ENCODE assay signal across 15 cellular contexts in genomic region chr4:91319869-91320268, GRCh38.
DNase-seq lines count a peak whose midpoint lies in the region; ATAC-seq and TF ChIP-seq lines count a peak whose summit lies in the region.
"Had no signal": no experiment of that assay in that cellular context is flagged by ENCODE, and none has a peak within 500 bp of the region (broad histone marks: within the 10 kb centered on the region; RNA-seq: fewer than 3 reads in every experiment).

No MANE protein-coding gene starts in this region.

- no peak for ATAC-seq in SK-N-SH treated with all-trans-retinoic acid at 6 μM for 48 hours
- ATAC-seq in foreskin keratinocyte, result peak; percentile 79
- no peak for ATAC-seq in HG03457 (IDR thresholded peaks at IDR 0.05; ENCODE audit: unreplicated experiment)
- ATAC-seq: A549, GM23338 had no signal

- H3K9ac ChIP-seq in SK-N-SH, result no peak overlapping the region

- H3K4me1 ChIP-seq in SK-N-SH (ENCODE audit: control insufficient read depth in 1 of 2, insufficient read depth in 2 of 2, low read depth in 1 of 2, low read length in 1 of 2) (no peaks in the 10 kb centered on the region), foreskin keratinocyte (no peaks in the 10 kb centered on the region), uterus (no peaks in the 10 kb centered on the region)
- H3K4me1 ChIP-seq: A549, BE2C had no signal

- no peak overlapping the region for H2AFZ ChIP-seq in SK-N-SH (ENCODE audit: low read depth)
- H2AFZ ChIP-seq: GM23338 had no signal

- no peak for TF ChIP-seq POLR2A in uterus (IDR thresholded peaks at IDR 0.05)

- DNase-seq in SK-N-SH (no peak), NCI-H748 (lab: John Stamatoyannopoulos, UW; ENCODE audit: unreplicated experiment) (peak; percentile 79), foreskin keratinocyte (peak; percentile 32 to 50), NCI-H128 (lab: John Stamatoyannopoulos, UW; ENCODE audit: unreplicated experiment) (no peak), uterus (no peak)
- DNase-seq: BE2C; CD4-positive, alpha-beta memory T cell; DND-41; GDM1; H7 had no signal

- no peak overlapping the region for H3K27ac ChIP-seq in SK-N-SH (ENCODE audit: low read depth in 2 of 2, low read length in 1 of 2)
- no peak overlapping the region for H3K27ac ChIP-seq in foreskin keratinocyte
- no peak overlapping the region for H3K27ac ChIP-seq in uterus
- H3K27ac ChIP-seq: A549, C4-2B had no signal

- H3K36me3 ChIP-seq in SK-N-SH (replicated peaks in 1 of 2; ENCODE audit: control insufficient read depth in 1 of 2, insufficient read depth in 2 of 2, low read length in 1 of 2) (no peaks in the 10 kb centered on the region), uterus (no peaks in the 10 kb centered on the region)
- H3K36me3 ChIP-seq: BE2C had no signal

- H3F3A ChIP-seq in SK-N-SH (replicated peaks; ENCODE audit: insufficient read depth), result peaks cover 5% of the 10 kb centered on the region

- H3K27me3 ChIP-seq in SK-N-SH (ENCODE audit: insufficient read depth), result no peaks in the 10 kb centered on the region
- H3K27me3 ChIP-seq in foreskin keratinocyte, result no peaks in the 10 kb centered on the region
- H3K27me3 ChIP-seq in uterus, result no peaks in the 10 kb centered on the region
- H3K27me3 ChIP-seq: BE2C had no signal

- intact Hi-C loops in uterus (cut with DNase I; ENCODE audit: low total_unique reads), result no loop called here

- WGBS in SK-N-SH (ENCODE audit: low lambda C conversion rate), result 73% methylated on average over 3 of the region's 3 CpGs

- no peak overlapping the region for H3K4me2 ChIP-seq in SK-N-SH
- H3K4me2 ChIP-seq: A549, GM23338 had no signal

- H3K9me2 ChIP-seq in SK-N-SH, result no peaks in the 10 kb centered on the region

- no peak for TF ChIP-seq CTCF in SK-N-SH (IDR thresholded peaks at IDR 0.05)
- no peak for TF ChIP-seq CTCF in foreskin keratinocyte (conservative IDR thresholded peaks at IDR 0.05)
- no peak for TF ChIP-seq CTCF in uterus (IDR thresholded peaks at IDR 0.05)

- TF ChIP-seq RAD21 in SK-N-SH (IDR thresholded peaks at IDR 0.05; ENCODE audit: low read length), result no peak

- H3K4me3 ChIP-seq in SK-N-SH (ENCODE audit: low read depth in 2 of 2, low read length in 1 of 2) (no peak overlapping the region), uterus (no peak overlapping the region)
- H3K4me3 ChIP-seq: A549, GM23338 had no signal

- TF ChIP-seq EP300 in SK-N-SH (IDR thresholded peaks at IDR 0.05; ENCODE audit: borderline replicate concordance in 1 of 2, low read depth in 1 of 2, low read length in 1 of 2), result no peak

- H3K79me2 ChIP-seq in SK-N-SH (ENCODE audit: insufficient read depth), result no peaks in the 10 kb centered on the region

- CTCF ChIA-PET in SK-N-SH (lab: Yijun Ruan, JAX), result interaction anchor here (1.1 kb wide), 1 partner anchor 41 kb away, joined by 3 read pairs; no protein-coding TSS in a partner anchor

- POLR2A ChIA-PET in SK-N-SH (lab: Yijun Ruan, JAX), result no interaction called here

- no peaks in the 10 kb centered on the region for H4K20me1 ChIP-seq in SK-N-SH (ENCODE audit: insufficient read depth)

- H3K9me3 ChIP-seq in SK-N-SH (no peaks in the 10 kb centered on the region), uterus (no peaks in the 10 kb centered on the region)
- H3K9me3 ChIP-seq: A549, BE2C had no signal

TF ChIP-seq in SK-N-SH, 30 proteins besides CTCF, POLR2A, EP300 and RAD21:
- TF ChIP-seq NFIC (IDR thresholded peaks at IDR 0.05; ENCODE audit: borderline replicate concordance) (no peak), FOSL2 (IDR thresholded peaks at IDR 0.05; ENCODE audit: borderline replicate concordance, low read depth) (no peak), GATA2 (CRISPR knock-in tag; IDR thresholded peaks at IDR 0.05) (peak; percentile 28)

TF ChIP-seq in SK-N-SH treated with all-trans-retinoic acid at 6 μM for 48 hours, 23 proteins besides CTCF, POLR2A, EP300 and RAD21:
- TF ChIP-seq OSR1 (CRISPR knock-in tag; IDR thresholded peaks at IDR 0.05) (no peak), SNAI2 (CRISPR knock-in tag; IDR thresholded peaks at IDR 0.05) (no peak), GLIS3 (CRISPR knock-in tag; IDR thresholded peaks at IDR 0.05) (no peak), ZFP3 (CRISPR knock-in tag; IDR thresholded peaks at IDR 0.05) (no peak), TCF4 (CRISPR knock-in tag; IDR thresholded peaks at IDR 0.05; ENCODE audit: borderline replicate concordance) (no peak), ZNF70 (CRISPR knock-in tag; IDR thresholded peaks at IDR 0.05) (no peak), ZNF565 (CRISPR knock-in tag; conservative IDR thresholded peaks at IDR 0.05; ENCODE audit: low read depth) (no peak), TOX (CRISPR knock-in tag; IDR thresholded peaks at IDR 0.05; ENCODE audit: borderline replicate concordance) (no peak)
- TF ChIP-seq, protein P1, sequence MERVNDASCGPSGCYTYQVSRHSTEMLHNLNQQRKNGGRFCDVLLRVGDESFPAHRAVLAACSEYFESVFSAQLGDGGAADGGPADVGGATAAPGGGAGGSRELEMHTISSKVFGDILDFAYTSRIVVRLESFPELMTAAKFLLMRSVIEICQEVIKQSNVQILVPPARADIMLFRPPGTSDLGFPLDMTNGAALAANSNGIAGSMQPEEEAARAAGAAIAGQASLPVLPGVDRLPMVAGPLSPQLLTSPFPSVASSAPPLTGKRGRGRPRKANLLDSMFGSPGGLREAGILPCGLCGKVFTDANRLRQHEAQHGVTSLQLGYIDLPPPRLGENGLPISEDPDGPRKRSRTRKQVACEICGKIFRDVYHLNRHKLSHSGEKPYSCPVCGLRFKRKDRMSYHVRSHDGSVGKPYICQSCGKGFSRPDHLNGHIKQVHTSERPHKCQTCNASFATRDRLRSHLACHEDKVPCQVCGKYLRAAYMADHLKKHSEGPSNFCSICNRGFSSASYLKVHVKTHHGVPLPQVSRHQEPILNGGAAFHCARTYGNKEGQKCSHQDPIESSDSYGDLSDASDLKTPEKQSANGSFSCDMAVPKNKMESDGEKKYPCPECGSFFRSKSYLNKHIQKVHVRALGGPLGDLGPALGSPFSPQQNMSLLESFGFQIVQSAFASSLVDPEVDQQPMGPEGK (CRISPR knock-in tag; IDR thresholded peaks at IDR 0.05; ENCODE audit: borderline replicate concordance), result no peak

Comparison
In these comparisons a context has a peak if more than half of its experiments do, and no peak if none do; other contexts are left out.
1. DNase-seq: peak in NCI-H748 (single experiment) and foreskin keratinocyte (2 of 2); none in SK-N-SH (single experiment), NCI-H128 (single experiment) and uterus (0 of 2).